In genomic region chr16:53571763-53572162, GRCh38 we compare ENCODE assay signal across 8 cellular contexts.
"Had no signal": no experiment of that assay in that cellular context is flagged by ENCODE, and none has a peak within 500 bp of the region (broad histone marks: within the 10 kb centered on the region; RNA-seq: fewer than 3 reads in every experiment).

No MANE protein-coding gene starts in this region.

- DNase-seq: GDM1, GF-D8 had no signal

- FAIRE-seq: G401.6, GM12878, GM12891, GM12892, GM18507, GM19239 had no signal

- H3K4me3 ChIP-seq: GM12878 had no signal

- ATAC-seq: GM12878 had no signal
